8 cellular contexts compared by ENCODE assay signal in genomic region chr13:107203146-107203847, GRCh38.
DNase-seq lines count a peak whose midpoint lies in the region; ATAC-seq and TF ChIP-seq lines count a peak whose summit lies in the region.

No MANE protein-coding gene starts in this region.

- H3K27ac ChIP-seq in C4-2B (no peak overlapping the region), VCaP (no peak overlapping the region), colonic mucosa (no peak overlapping the region)

- H3K4me3 ChIP-seq in H7 (ENCODE audit: insufficient read depth, low read depth, low read length) = no peak overlapping the region
- no peak overlapping the region for H3K4me3 ChIP-seq in colonic mucosa

- DNase-seq in H7 = peak; percentile 75
- DNase-seq in left kidney (ENCODE audit: low read depth, low spot score) = peak; percentile 66
- no peak for DNase-seq in posterior cingulate gyrus
- no peak for DNase-seq in colonic mucosa
- DNase-seq in NCI-H1436 (lab: John Stamatoyannopoulos, UW) = no peak

- ATAC-seq in GM21786 (IDR thresholded peaks at IDR 0.05; ENCODE audit: unreplicated experiment) = no peak

- no peaks in the 10 kb centered on the region for H3K27me3 ChIP-seq in H7 (ENCODE audit: control insufficient read depth, insufficient read depth, low read length)
- H3K27me3 ChIP-seq in colonic mucosa = no peaks in the 10 kb centered on the region

- H3K9me3 ChIP-seq in colonic mucosa = no peaks in the 10 kb centered on the region

- H3K4me1 ChIP-seq in colonic mucosa = no peaks in the 10 kb centered on the region

- no peak overlapping the region for H3K9ac ChIP-seq in colonic mucosa (ENCODE audit: low read depth in 2 of 2, low read length in 2 of 2)

- TF ChIP-seq CTCF in C4-2B (conservative IDR thresholded peaks at IDR 0.05) (peak; percentile 63), VCaP (conservative IDR thresholded peaks at IDR 0.05) (peak; percentile 60), colonic mucosa (IDR thresholded peaks at IDR 0.05) (no peak)

- intact Hi-C loops in posterior cingulate gyrus (cut with DNase I) (no loop called here), colonic mucosa (cut with DNase I) (no loop called here)

- H3K36me3 ChIP-seq in H7 (replicated peaks; ENCODE audit: control insufficient read depth, insufficient read depth, low read length) (no peaks in the 10 kb centered on the region), colonic mucosa (no peaks in the 10 kb centered on the region)

Comparison
In these comparisons a context has a peak if more than half of its experiments do, and no peak if none do; other contexts are left out.
1. DNase-seq: peak in H7 (single experiment) and left kidney (single experiment); none in posterior cingulate gyrus (0 of 10), colonic mucosa (single experiment) and NCI-H1436 (single experiment).